Comparison of ENCODE assay signal across 15 cellular contexts in genomic region chr9:91185193-91185886, GRCh38.
"Had no signal": no experiment of that assay in that cellular context is flagged by ENCODE, and none has a peak within 500 bp of the region (broad histone marks: within the 10 kb centered on the region; RNA-seq: fewer than 3 reads in every experiment).

No MANE protein-coding gene starts in this region.

- H3K4me1 Mint-ChIP-seq: mesothelial cell of epicardium, neural crest cell, T-helper 17 cell had no signal

- H3K9me3 ChIP-seq: colonic mucosa, gastrocnemius medialis, ovary, tibial artery, uterus had no signal

- H3K36me3 ChIP-seq: colonic mucosa, gastrocnemius medialis, left ventricle myocardium inferior, ovary, tibial artery, uterus had no signal

- H3K36me3 Mint-ChIP-seq: mesothelial cell of epicardium had no signal

- H3K27ac ChIP-seq: colonic mucosa, left ventricle myocardium inferior, ovary, tibial artery, uterus had no signal

- H3K4me3 Mint-ChIP-seq: mesothelial cell of epicardium, neural crest cell, T-helper 17 cell had no signal

- DNase-seq: activated gamma-delta T cell treated with Interleukin-2 at 50 U/mL for 16 hours; activated T-cell treated with anti-CD3 and anti-CD28 coated beads for 4 hours; colonic mucosa; effector memory CD4-positive, alpha-beta T cell; gastrocnemius medialis; left ventricle myocardium inferior; stimulated activated CD4-positive, alpha-beta T cell treated with anti-CD3 and anti-CD28 coated beads, Interleukin-15, amount 100 ng/mL, for 24 hours; stimulated activated CD4-positive, alpha-beta T cell treated with anti-CD3 and anti-CD28 coated beads, Interleukin-4, amount 100 ng/mL, for 24 hours; T-helper 17 cell; uterus had no signal

- H3K27ac Mint-ChIP-seq: mesothelial cell of epicardium, T-helper 17 cell had no signal

- H3K27me3 ChIP-seq: colonic mucosa, gastrocnemius medialis, ovary, tibial artery, uterus had no signal

- H3K27me3 Mint-ChIP-seq: T-helper 17 cell had no signal

- H3K4me3 ChIP-seq: colonic mucosa, gastrocnemius medialis, left ventricle myocardium inferior, ovary, tibial artery, uterus had no signal

- ATAC-seq: gastrocnemius medialis, SK-N-SH treated with all-trans-retinoic acid at 6 μM for 48 hours, T-helper 17 cell had no signal

- H3K4me1 ChIP-seq: colonic mucosa, uterus had no signal
